In the genomic region with DNA sequence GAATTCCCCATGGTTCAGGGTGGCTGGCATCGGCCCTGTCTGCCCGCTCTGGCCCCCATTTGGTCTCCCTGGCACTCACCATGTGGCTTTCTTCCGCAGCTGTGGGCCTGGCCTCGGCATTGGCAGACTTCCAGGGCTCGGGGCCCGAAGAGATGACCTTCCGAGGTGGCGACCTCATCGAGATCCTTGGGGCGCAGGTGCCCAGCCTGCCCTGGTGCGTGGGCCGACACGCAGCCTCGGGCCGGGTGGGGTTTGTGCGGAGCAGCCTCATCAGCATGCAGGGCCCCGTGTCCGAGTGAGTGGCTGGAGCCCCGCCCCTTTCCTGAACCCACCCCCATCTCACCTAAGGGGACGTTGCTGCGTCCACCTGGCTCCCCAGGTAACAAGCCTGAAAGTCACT, we compare ENCODE assay signal across 32 cellular contexts. TPM values are rescaled to one million over a fixed set of nuclear protein-coding genes. Genes with fewer than 3 reads are reported as not detected.
"Had no signal": no experiment of that assay in that cellular context is flagged by ENCODE, and none has a peak within 500 bp of the region (broad histone marks: within the 10 kb centered on the region; RNA-seq: fewer than 3 reads in every experiment).

No MANE protein-coding gene starts in this region.

- H3K4me3 Mint-ChIP-seq: activated B cell treated with CpG ODN at 0.5 μM for 24 hours; activated CD8-positive, alpha-beta T cell treated with anti-CD3 and anti-CD28 coated beads for 36 hours; activated naive CD4-positive, alpha-beta T cell treated with anti-CD3 and anti-CD28 coated beads, Interleukin-2, amount 50 U/mL, for 24 hours; activated naive CD8-positive, alpha-beta T cell treated with anti-CD3 and anti-CD28 coated beads, Interleukin-2, amount 50 U/mL, for 24 hours; activated T-cell treated with anti-CD3 and anti-CD28 coated beads, Interleukin-2, amount 50 U/mL, for 4 hours; central memory CD8-positive, alpha-beta T cell; dendritic cell treated with granulocyte-macrophage colony-stimulating factor and Interleukin-4, amounts not matched to agents 40 ng/mL and 50 ng/mL, for 4 days; stimulated activated memory B cell treated with anti-CD40 and anti-IgM and Interleukin-4, amounts not matched to agents 10 μg/mL and 1 μg/mL and 100 μg/mL, for 72 hours; T-helper 2 cell treated with Interferon-gamma antibody and Interleukin-4, amounts not matched to agents 5 μg/mL and 100 μg/mL, for 36 hours had no signal

- H3K27ac ChIP-seq: breast epithelium, epithelial cell of prostate, esophagus squamous epithelium, pancreas, prostate gland, stomach, thyroid gland, vagina had no signal

- H3K27me3 ChIP-seq: breast epithelium, esophagus squamous epithelium, pancreas, stomach, thyroid gland, upper lobe of left lung, vagina had no signal

- H3K36me3 ChIP-seq: breast epithelium, prostate gland had no signal

- FAIRE-seq: endometrium, pancreas had no signal

- DNase-seq: activated B cell treated with CpG ODN at 0.5 μM for 24 hours; activated CD4-positive, alpha-beta T cell treated with anti-CD3 and anti-CD28 coated beads, Interleukin-2, amount 50 U/mL, for 1 hour; activated CD8-positive, alpha-beta T cell treated with anti-CD3 and anti-CD28 coated beads for 36 hours; activated naive CD8-positive, alpha-beta T cell treated with anti-CD3 and anti-CD28 coated beads, Interleukin-2, amount 50 U/mL, for 24 hours; activated T-cell treated with anti-CD3 and anti-CD28 coated beads, Interleukin-2, amount 50 U/mL, for 4 hours; amygdala; esophagus squamous epithelium; foreskin melanocyte; mammary epithelial cell; naive B cell; nucleus accumbens; retina; stimulated activated CD4-positive, alpha-beta T cell treated with anti-CD3 and anti-CD28 coated beads, Interleukin-1b, Interleukin-23, amount 100 ng/mL, for 48 hours; stimulated activated CD4-positive, alpha-beta T cell treated with anti-CD3 and anti-CD28 coated beads, Interleukin-4, amount 100 ng/mL, for 4 hours; stimulated activated CD8-positive, alpha-beta memory T cell treated with anti-CD3 and anti-CD28 coated beads, Interleukin-4, amount 100 ng/mL, for 48 hours; stomach; thyroid gland had no signal

- H3K4me2 ChIP-seq: smooth muscle cell had no signal

- H3K27ac Mint-ChIP-seq: activated B cell treated with CpG ODN at 0.5 μM for 24 hours; activated CD8-positive, alpha-beta T cell treated with anti-CD3 and anti-CD28 coated beads for 36 hours; activated naive CD8-positive, alpha-beta T cell treated with anti-CD3 and anti-CD28 coated beads, Interleukin-2, amount 50 U/mL, for 24 hours; activated T-helper 2 cell treated with anti-CD3 and anti-CD28 coated beads, Interferon-gamma antibody, Interleukin-2, Interleukin-4, amounts not matched to agents 10 μg/mL and 5 μg/mL and 100 μg/mL, durations not matched to agents 14 hours and 24 hours and 36 hours; dendritic cell treated with granulocyte-macrophage colony-stimulating factor and Interleukin-4, amounts not matched to agents 40 ng/mL and 50 ng/mL, for 4 days; stimulated activated memory B cell treated with anti-CD40 and anti-IgM and Interleukin-4, amounts not matched to agents 10 μg/mL and 1 μg/mL and 100 μg/mL, for 72 hours; T-helper 2 cell treated with Interferon-gamma antibody and Interleukin-4, amounts not matched to agents 5 μg/mL and 100 μg/mL, for 36 hours had no signal

- H3K4me3 ChIP-seq: breast epithelium, esophagus squamous epithelium, pancreas, prostate gland, smooth muscle cell, stomach, thyroid gland, upper lobe of left lung, vagina had no signal

- H3K9me3 Mint-ChIP-seq: activated B cell treated with CpG ODN at 0.5 μM for 24 hours; activated CD8-positive, alpha-beta T cell treated with anti-CD3 and anti-CD28 coated beads for 36 hours; activated naive CD4-positive, alpha-beta T cell treated with anti-CD3 and anti-CD28 coated beads, Interleukin-2, amount 50 U/mL, for 24 hours; activated naive CD8-positive, alpha-beta T cell treated with anti-CD3 and anti-CD28 coated beads, Interleukin-2, amount 50 U/mL, for 24 hours; activated T-cell treated with anti-CD3 and anti-CD28 coated beads, Interleukin-2, amount 50 U/mL, for 4 hours; activated T-helper 2 cell treated with anti-CD3 and anti-CD28 coated beads, Interferon-gamma antibody, Interleukin-2, Interleukin-4, amounts not matched to agents 10 μg/mL and 5 μg/mL and 100 μg/mL, durations not matched to agents 14 hours and 24 hours and 36 hours; central memory CD8-positive, alpha-beta T cell; dendritic cell treated with granulocyte-macrophage colony-stimulating factor and Interleukin-4, amounts not matched to agents 40 ng/mL and 50 ng/mL, for 4 days; naive B cell; stimulated activated memory B cell treated with anti-CD40 and anti-IgM and Interleukin-4, amounts not matched to agents 10 μg/mL and 1 μg/mL and 100 μg/mL, for 72 hours; T-helper 2 cell treated with Interferon-gamma antibody and Interleukin-4, amounts not matched to agents 5 μg/mL and 100 μg/mL, for 36 hours had no signal

- H3K9me3 ChIP-seq: breast epithelium, esophagus squamous epithelium, pancreas, prostate gland, stomach, thyroid gland, upper lobe of left lung, vagina had no signal

- H3K4me1 ChIP-seq: breast epithelium, pancreas, prostate gland had no signal

- ATAC-seq: activated CD8-positive, alpha-beta T cell treated with anti-CD3 and anti-CD28 coated beads for 36 hours; activated naive CD8-positive, alpha-beta T cell treated with anti-CD3 and anti-CD28 coated beads, Interleukin-2, amount 50 U/mL, for 24 hours; activated T-cell treated with anti-CD3 and anti-CD28 coated beads, Interleukin-2, amount 50 U/mL, for 4 hours; pancreas; stimulated activated memory B cell treated with anti-CD40 and anti-IgM and Interleukin-4, amounts not matched to agents 10 μg/mL and 1 μg/mL and 100 μg/mL, for 72 hours had no signal

- H3K27me3 Mint-ChIP-seq: activated B cell treated with CpG ODN at 0.5 μM for 24 hours; activated CD8-positive, alpha-beta T cell treated with anti-CD3 and anti-CD28 coated beads for 36 hours; activated naive CD4-positive, alpha-beta T cell treated with anti-CD3 and anti-CD28 coated beads, Interleukin-2, amount 50 U/mL, for 24 hours; activated naive CD8-positive, alpha-beta T cell treated with anti-CD3 and anti-CD28 coated beads, Interleukin-2, amount 50 U/mL, for 24 hours; central memory CD8-positive, alpha-beta T cell; dendritic cell treated with granulocyte-macrophage colony-stimulating factor and Interleukin-4, amounts not matched to agents 40 ng/mL and 50 ng/mL, for 4 days; naive B cell; stimulated activated memory B cell treated with anti-CD40 and anti-IgM and Interleukin-4, amounts not matched to agents 10 μg/mL and 1 μg/mL and 100 μg/mL, for 72 hours had no signal

RNA-seq across cellular contexts. Expression of a gene that starts 20.1 kb away (rescaled TPM):
- polyA plus RNA-seq: neural cell had no signal

RNA-seq across cellular contexts. Expression of a gene that starts 50.3 kb away (rescaled TPM):
- total RNA-seq: activated B cell treated with CpG ODN at 0.5 μM for 24 hours; activated T-cell treated with anti-CD3 and anti-CD28 coated beads, Interleukin-2, amount 50 U/mL, for 4 hours had no signal
- polyA plus RNA-seq: mammary epithelial cell, neural cell had no signal
